In genomic region chr6:163189609-163190008, GRCh38 we compare ENCODE assay signal across 24 cellular contexts.
DNase-seq lines count a peak whose midpoint lies in the region; ATAC-seq, FAIRE-seq and TF ChIP-seq lines count a peak whose summit lies in the region.
"Had no signal": no experiment of that assay in that cellular context is flagged by ENCODE, and none has a peak within 500 bp of the region (broad histone marks: within the 10 kb centered on the region; RNA-seq: fewer than 3 reads in every experiment).

No MANE protein-coding gene starts in this region.

- no peak for TF ChIP-seq POLR2A in K562 (conservative IDR thresholded peaks at IDR 0.05)

- no peak overlapping the region for H3K4me3 ChIP-seq in K562
- H3K4me3 ChIP-seq: BLaER1, GM23338, HAP-1 had no signal

- TF ChIP-seq RAD21 in K562 (CRISPR knock-in tag; conservative IDR thresholded peaks at IDR 0.05 in 1 of 2, IDR thresholded peaks at IDR 0.05 in 1 of 2), result no peak

- H3K9ac ChIP-seq in K562 (ENCODE audit: insufficient read depth in 1 of 2, low read depth in 2 of 2, low read length in 2 of 2), result no peak overlapping the region
- H3K9ac ChIP-seq: BLaER1 had no signal

- POLR2A ChIA-PET in K562 (lab: Yijun Ruan, JAX), result interaction anchor here (0.7 kb wide), 1 partner anchor 888 kb away, joined by 3 read pairs; no protein-coding TSS in a partner anchor

- H3K27me3 ChIP-seq in K562 (ENCODE audit: control insufficient read depth in 2 of 2, insufficient read depth in 2 of 2, low read length in 2 of 2), result peaks cover 54 to 56% of the 10 kb centered on the region in 2 experiments
- H3K27me3 ChIP-seq: BLaER1 had no signal

- WGBS in K562 (ENCODE audit: insufficient coverage, low coverage, missing lambda C conversion rate), result 4% methylated on average over 7 of the region's 7 CpGs

- no peak for ATAC-seq in K562
- no peak for ATAC-seq in left colon
- ATAC-seq in HG02884 (IDR thresholded peaks at IDR 0.05; ENCODE audit: unreplicated experiment), result no peak
- no peak for ATAC-seq in HG02852 (IDR thresholded peaks at IDR 0.05; ENCODE audit: unreplicated experiment)
- no peak for ATAC-seq in GM19035 (IDR thresholded peaks at IDR 0.05; ENCODE audit: unreplicated experiment)
- ATAC-seq: GM23338, Panc1 had no signal

- H3K4me1 ChIP-seq in K562 (replicated peaks in 1 of 2; ENCODE audit: control insufficient read depth in 2 of 2, insufficient read depth in 2 of 2, low read length in 2 of 2), result no peaks in the 10 kb centered on the region
- H3K4me1 ChIP-seq: Caco-2 had no signal

- H3K36me3 ChIP-seq in K562 (ENCODE audit: control insufficient read depth, insufficient read depth, low read length), result no peaks in the 10 kb centered on the region
- H3K36me3 ChIP-seq: BLaER1, HAP-1 had no signal

- CTCF ChIA-PET in K562 (lab: Yijun Ruan, JAX; ENCODE audit: low intra/inter-chr PET ratio), result no interaction called here

- H3K27ac ChIP-seq in K562 (ENCODE audit: extremely low read depth, low read depth, low read length), result no peak overlapping the region
- H3K27ac ChIP-seq: BLaER1 had no signal

- H3K4me2 ChIP-seq in K562 (ENCODE audit: insufficient read depth, low read length), result no peak overlapping the region
- H3K4me2 ChIP-seq: BLaER1, GM23338 had no signal

- no peaks in the 10 kb centered on the region for H3K9me3 ChIP-seq in K562 (replicated peaks; ENCODE audit: control insufficient read depth, insufficient read depth, low read depth, low read length)
- H3K9me3 ChIP-seq: Caco-2, HAP-1 had no signal

- in situ Hi-C loops in K562 (cut with MboI), result loop anchor here (10.0 kb wide), 1 partner anchor 765 kb away; no protein-coding TSS in a partner anchor

- BruUV-seq in K562 (replicated peaks; lab: Mats Ljungman, UMichigan), result no TSS peak

- no peak for TF ChIP-seq EP300 in K562 (IDR thresholded peaks at IDR 0.05; ENCODE audit: low read length)

- intact Hi-C loops in K562 (cut with micrococcal nuclease), result loop anchor here (10.0 kb wide), 1 partner anchor 425 kb away; no protein-coding TSS in a partner anchor
- intact Hi-C loops in left colon (cut with DNase I, micrococcal nuclease), result no loop called here

- no peaks in the 10 kb centered on the region for H4K20me1 ChIP-seq in K562 (replicated peaks; ENCODE audit: control insufficient read depth, insufficient read depth, low read length)
- H4K20me1 ChIP-seq: BLaER1 had no signal

- no peaks in the 10 kb centered on the region for H3K79me2 ChIP-seq in K562 (ENCODE audit: control insufficient read depth, insufficient read depth, low read length)

- no peak for TF ChIP-seq CTCF in K562 (IDR thresholded peaks at IDR 0.05 in 2 of 3, conservative IDR thresholded peaks at IDR 0.05 in 1 of 3; ENCODE audit: insufficient read depth in 2 of 3, low read depth in 1 of 3, low read length in 3 of 3)

- no peak overlapping the region for H2AFZ ChIP-seq in K562 (ENCODE audit: low read depth, low read length)

- DNase-seq in K562 (ENCODE audit: extremely low read depth in 1 of 4, low spot score in 3 of 4) (no peak), hypothalamus (lab: John Stamatoyannopoulos, UW) (peak in 33 of 51 donors; percentile 21 to 89 (median 65)), pons (ENCODE audit: low spot score) (peak; percentile 91), left colon (no peak)
- DNase-seq: Caco-2; CD4-positive, alpha-beta memory T cell; DMS 273 treated with DMSO at 0.1 percent for 48 hours; DMS79 treated with DMSO at 0.1 percent for 48 hours; KG1; NCI-H1092 treated with DMSO at 0.1 percent for 48 hours; NCI-H1436 treated with DMSO at 0.1 percent for 48 hours; NCI-H1930; NCI-H2227 treated with DMSO at 0.1 percent for 48 hours; NCI-H510A treated with DMSO at 0.1 percent for 48 hours; NCI-H748 treated with DMSO at 0.1 percent for 48 hours; NK-92 treated with Interleukin-12 subunit alpha and Interleukin-12 subunit beta, amount 100 ng/mL, for 24 hours had no signal

- no peak for FAIRE-seq in K562 (lab: Jason Lieb, UNC)
- FAIRE-seq: GM12891 had no signal

- H3K9me1 ChIP-seq in K562 (ENCODE audit: control insufficient read depth, insufficient read depth, low read length), result no peaks in the 10 kb centered on the region

TF ChIP-seq in K562, 482 proteins besides CTCF, POLR2A, EP300 and RAD21:
- TF ChIP-seq SP1 (CRISPR knock-in tag; IDR thresholded peaks at IDR 0.05), result no peak
- no peak for TF ChIP-seq TBL1XR1 (IDR thresholded peaks at IDR 0.05; ENCODE audit: low read length in 2 of 2)
- TF ChIP-seq NUFIP1 (IDR thresholded peaks at IDR 0.05; ENCODE audit: partially characterized antibody), result no peak
- peak; percentile 5 for TF ChIP-seq ZFP36 (IDR thresholded peaks at IDR 0.05; ENCODE audit: low read depth, low read length, partially characterized antibody)
- TF ChIP-seq TCF15 (CRISPR knock-in tag; IDR thresholded peaks at IDR 0.05), result no peak
- no peak for TF ChIP-seq ZNF184 (CRISPR knock-in tag; IDR thresholded peaks at IDR 0.05)
- no peak for TF ChIP-seq ZNF778 (CRISPR knock-in tag; IDR thresholded peaks at IDR 0.05)
- TF ChIP-seq ARNT (IDR thresholded peaks at IDR 0.05), result no peak
- TF ChIP-seq FOXM1 (IDR thresholded peaks at IDR 0.05; ENCODE audit: low read depth), result no peak
- no peak for TF ChIP-seq FOXM1 (CRISPR knock-in tag; IDR thresholded peaks at IDR 0.05; ENCODE audit: low read depth)

Comparison
In these comparisons a context has a peak if more than half of its experiments do, and no peak if none do; other contexts are left out.
1. DNase-seq: peak in hypothalamus (33 of 51) and pons (single experiment); none in K562 (0 of 4) and left colon (0 of 2).